ENCODE assay signal across 1 cellular context in the genomic region with DNA sequence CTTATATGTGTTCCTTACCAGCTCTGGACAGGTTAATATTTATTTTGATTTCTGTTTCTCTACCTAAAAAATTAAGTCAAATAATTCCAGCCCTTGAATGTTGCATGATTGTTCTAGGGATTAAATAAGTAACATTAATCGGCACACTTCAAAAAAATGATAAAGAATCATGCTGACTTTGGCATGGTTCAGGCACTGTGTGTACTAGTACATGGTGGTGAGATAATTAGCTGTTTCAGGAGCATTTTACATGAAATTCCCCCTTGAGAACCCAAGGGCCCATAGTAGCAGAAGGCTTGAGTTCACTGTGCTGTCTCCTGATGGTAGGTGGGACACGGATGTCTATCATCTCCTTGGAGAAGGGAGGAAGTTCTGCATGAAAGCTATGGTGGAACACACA. TPM values are rescaled to one million over a fixed set of nuclear protein-coding genes. Genes with fewer than 3 reads are reported as not detected.
"Had no signal": no experiment of that assay in that cellular context is flagged by ENCODE, and none has a peak within 500 bp of the region (broad histone marks: within the 10 kb centered on the region; RNA-seq: fewer than 3 reads in every experiment).

No MANE protein-coding gene starts in this region.

RNA-seq across cellular contexts. Expression of a gene that starts 44.8 kb away (rescaled TPM):
- total RNA-seq: Right ventricle myocardium inferior had no signal
